14 cellular contexts compared by ENCODE assay signal in genomic region chr3:194840661-194841514, GRCh38.
A peak's percentile ranks its signal among the peaks of the same experiment; 100 is the strongest.
DNase-seq lines count a peak whose midpoint lies in the region; ATAC-seq, FAIRE-seq and TF ChIP-seq lines count a peak whose summit lies in the region.
"Had no signal": no experiment of that assay in that cellular context is flagged by ENCODE, and none has a peak within 500 bp of the region (broad histone marks: within the 10 kb centered on the region; RNA-seq: fewer than 3 reads in every experiment).

No MANE protein-coding gene starts in this region.

- no peak overlapping the region for H2AFZ ChIP-seq in trophoblast cell (ENCODE audit: insufficient read depth, low read length, poor library complexity)

- no peak overlapping the region for H2BK5ac ChIP-seq in trophoblast cell (ENCODE audit: low read depth, low read length, poor library complexity)

- H3K18ac ChIP-seq in trophoblast cell (ENCODE audit: low read length): no peak overlapping the region

- no peaks in the 10 kb centered on the region for H3K36me3 ChIP-seq in trophoblast cell (ENCODE audit: control insufficient read depth in 1 of 2, insufficient read depth in 2 of 2, low read length in 2 of 2)

- H3K27me3 ChIP-seq in trophoblast cell (ENCODE audit: insufficient read depth, low read length): no peaks in the 10 kb centered on the region

- no peak overlapping the region for H3K9ac ChIP-seq in trophoblast cell (ENCODE audit: low read length)

- no peaks in the 10 kb centered on the region for H3K79me1 ChIP-seq in trophoblast cell (ENCODE audit: low read length)

- no peak overlapping the region for H4K12ac ChIP-seq in trophoblast cell (ENCODE audit: low read depth, low read length)

- TF ChIP-seq CTCF in fibroblast of the aortic adventitia (IDR thresholded peaks at IDR 0.05; ENCODE audit: insufficient read depth, low read length): no peak

- FAIRE-seq in GM12892 (lab: Jason Lieb, UNC): no peak
- FAIRE-seq: GM12878 had no signal

- DNase-seq in H4 (ENCODE audit: low spot score): peak; percentile 76
- peak; percentile 94 for DNase-seq in RPMI7951 (ENCODE audit: low read depth)
- DNase-seq in fibroblast of the aortic adventitia (ENCODE audit: low read depth): peak; percentile 80
- DNase-seq in trophoblast cell: peak; percentile 57 to 75
- DNase-seq in GM12892 (ENCODE audit: insufficient read length): no peak
- no peak for DNase-seq in stimulated activated CD4-positive, alpha-beta T cell treated with anti-CD3 and anti-CD28 coated beads, Interleukin-15, amount 100 ng/mL, for 24 hours
- DNase-seq in activated effector memory CD4-positive, alpha-beta T cell treated with anti-CD3 and anti-CD28 coated beads, Interleukin-2, amount 50 U/mL, for 16 hours: no peak
- DNase-seq: activated CD8-positive, alpha-beta T cell treated with anti-CD3 and anti-CD28 coated beads for 36 hours; NCI-H1105; NCI-H69; stimulated activated CD8-positive, alpha-beta memory T cell treated with anti-CD3 and anti-CD28 coated beads, Interleukin-4, amount 100 ng/mL, for 48 hours had no signal

- no peak overlapping the region for H4K8ac ChIP-seq in trophoblast cell (ENCODE audit: low read depth, low read length)

- no peak overlapping the region for H3K4me2 ChIP-seq in trophoblast cell (ENCODE audit: low read length)

- no peak overlapping the region for H2AK5ac ChIP-seq in trophoblast cell (ENCODE audit: low read length)

- no peaks in the 10 kb centered on the region for H3K9me3 ChIP-seq in trophoblast cell (ENCODE audit: insufficient read depth, low read depth, low read length)

- H3K4me1 ChIP-seq in trophoblast cell (ENCODE audit: control insufficient read depth in 1 of 2, insufficient read depth in 2 of 2, low read length in 2 of 2): peaks cover 0 to 9% of the 10 kb centered on the region in 2 experiments

- no peak for ATAC-seq in HG03469 (IDR thresholded peaks at IDR 0.05; ENCODE audit: unreplicated experiment)
- ATAC-seq: activated CD8-positive, alpha-beta T cell treated with anti-CD3 and anti-CD28 coated beads for 36 hours; activated naive CD4-positive, alpha-beta T cell treated with anti-CD3 and anti-CD28 coated beads, Interleukin-2, amount 50 U/mL, for 72 hours; GM12878 had no signal

- H3K4ac ChIP-seq in trophoblast cell (ENCODE audit: low read depth, low read length): no peak overlapping the region

- H3K23ac ChIP-seq in trophoblast cell (ENCODE audit: low read length): no peak overlapping the region

- H2BK12ac ChIP-seq in trophoblast cell (ENCODE audit: low read length): peak overlapping the region; percentile 39

- no peak overlapping the region for H4K91ac ChIP-seq in trophoblast cell (ENCODE audit: low read depth, low read length)

- no peak overlapping the region for H3K14ac ChIP-seq in trophoblast cell (ENCODE audit: low read length)

- no peak overlapping the region for H3K4me3 ChIP-seq in fibroblast of the aortic adventitia (ENCODE audit: low read depth, low read length)
- no peak overlapping the region for H3K4me3 ChIP-seq in trophoblast cell (ENCODE audit: low read depth, low read length)
- H3K4me3 ChIP-seq: GM12878 had no signal

- H3K27ac ChIP-seq in trophoblast cell (ENCODE audit: low read depth, low read length): no peak overlapping the region

- TF ChIP-seq POLR2A in GM12892 (IDR thresholded peaks at IDR 0.05; ENCODE audit: low read depth, low read length): no peak

- H3K79me2 ChIP-seq in trophoblast cell (ENCODE audit: control insufficient read depth, insufficient read depth, low read length, poor library complexity): no peaks in the 10 kb centered on the region

- no peak overlapping the region for H2BK120ac ChIP-seq in trophoblast cell (ENCODE audit: insufficient read depth, low read length, poor library complexity)

- WGBS in trophoblast cell (ENCODE audit: extremely low coverage, insufficient coverage, insufficient read length): no CpG with 5 or more reads among the region's 21 CpGs

Comparison
In these comparisons a context has a peak if more than half of its experiments do, and no peak if none do; other contexts are left out.
1. DNase-seq: peak in H4 (single experiment), RPMI7951 (single experiment), fibroblast of the aortic adventitia (single experiment) and trophoblast cell (2 of 2); none in GM12892 (single experiment), stimulated activated CD4-positive, alpha-beta T cell treated with anti-CD3 and anti-CD28 coated beads, Interleukin-15, amount 100 ng/mL, for 24 hours (single experiment) and activated effector memory CD4-positive, alpha-beta T cell treated with anti-CD3 and anti-CD28 coated beads, Interleukin-2, amount 50 U/mL, for 16 hours (single experiment).